23 cellular contexts compared by ENCODE assay signal in genomic region chr16:88200896-88201185, GRCh38.
DNase-seq lines count a peak whose midpoint lies in the region; ATAC-seq and TF ChIP-seq lines count a peak whose summit lies in the region.
"Had no signal": no experiment of that assay in that cellular context is flagged by ENCODE, and none has a peak within 500 bp of the region (broad histone marks: within the 10 kb centered on the region; RNA-seq: fewer than 3 reads in every experiment).

No MANE protein-coding gene starts in this region.

- peak; percentile 13 for DNase-seq in colonic mucosa
- DNase-seq in left kidney (ENCODE audit: low read depth, low spot score) = peak; percentile 27
- no peak for DNase-seq in sciatic nerve (ENCODE audit: low spot score)
- no peak for DNase-seq in OCI-M2 (lab: John Stamatoyannopoulos, UW; ENCODE audit: unreplicated experiment)
- no peak for DNase-seq in NCI-H1105 treated with DMSO at 0.1 percent for 48 hours (lab: John Stamatoyannopoulos, UW)
- DNase-seq in MG63 = no peak
- no peak for DNase-seq in NCI-H2227 (lab: John Stamatoyannopoulos, UW; ENCODE audit: unreplicated experiment)
- DNase-seq: DMS79 treated with DMSO at 0.1 percent for 48 hours; Karpas-422; NCI-H1048; NCI-H1436 treated with DMSO at 0.1 percent for 48 hours; NCI-H2029; NCI-H2171 treated with DMSO at 0.1 percent for 48 hours; NCI-H510A; NCI-H748 treated with DMSO at 0.1 percent for 48 hours; NK-92 treated with Interleukin-12 subunit alpha and Interleukin-12 subunit beta, amount 100 ng/mL, for 24 hours; SHP77 treated with DMSO at 0.1 percent for 48 hours; SK-N-SH had no signal

- no peaks in the 10 kb centered on the region for H3K27me3 ChIP-seq in BLaER1
- H3K27me3 ChIP-seq in colonic mucosa = no peaks in the 10 kb centered on the region
- no peaks in the 10 kb centered on the region for H3K27me3 ChIP-seq in MG63

- H3K27ac ChIP-seq in BLaER1 (no peak overlapping the region), colonic mucosa (no peak overlapping the region)
- H3K27ac ChIP-seq: C4-2B, HL-60 had no signal

- H3K9me3 ChIP-seq in BLaER1 = no peaks in the 10 kb centered on the region
- H3K9me3 ChIP-seq in colonic mucosa = no peaks in the 10 kb centered on the region
- H3K9me3 ChIP-seq in MG63 = no peaks in the 10 kb centered on the region
- H3K9me3 ChIP-seq: A549, HAP-1, SK-N-SH had no signal

- no peak overlapping the region for H3K4me3 ChIP-seq in BLaER1
- H3K4me3 ChIP-seq in colonic mucosa = no peak overlapping the region
- H3K4me3 ChIP-seq in MG63 = no peak overlapping the region
- H3K4me3 ChIP-seq: A549, HAP-1 had no signal

- H3K9ac ChIP-seq in BLaER1 (no peak overlapping the region), colonic mucosa (ENCODE audit: low read depth in 2 of 2, low read length in 2 of 2) (no peak overlapping the region)
- H3K9ac ChIP-seq: SK-N-SH had no signal

- H4K20me1 ChIP-seq in BLaER1 = no peaks in the 10 kb centered on the region

- peak; percentile 48 for ATAC-seq in sciatic nerve
- ATAC-seq: A549 had no signal

- intact Hi-C loops in colonic mucosa (cut with DNase I) (no loop called here), sciatic nerve (cut with DNase I) (no loop called here)

- H3K4me2 ChIP-seq in BLaER1 = 0 out of 2 replicates have a peak overlapping the region, but pooled peaks have one; percentile 56
- H3K4me2 ChIP-seq: A549, SK-N-SH had no signal

- no peak for TF ChIP-seq CTCF in colonic mucosa (IDR thresholded peaks at IDR 0.05)

- H3K4me1 ChIP-seq in BLaER1 (peaks cover 25% of the 10 kb centered on the region), colonic mucosa (no peaks in the 10 kb centered on the region)
- H3K4me1 ChIP-seq: A549, HAP-1 had no signal

- H3K36me3 ChIP-seq in BLaER1 = no peaks in the 10 kb centered on the region
- no peaks in the 10 kb centered on the region for H3K36me3 ChIP-seq in colonic mucosa
- H3K36me3 ChIP-seq in MG63 = no peaks in the 10 kb centered on the region
- H3K36me3 ChIP-seq: HAP-1 had no signal

Comparison
In these comparisons a context has a peak if more than half of its experiments do, and no peak if none do; other contexts are left out.
1. DNase-seq: peak in colonic mucosa (single experiment) and left kidney (single experiment); none in sciatic nerve (single experiment), OCI-M2 (single experiment), NCI-H1105 treated with DMSO at 0.1 percent for 48 hours (single experiment), MG63 (single experiment) and NCI-H2227 (single experiment).